ENCODE assay signal across 17 cellular contexts in the genomic region with DNA sequence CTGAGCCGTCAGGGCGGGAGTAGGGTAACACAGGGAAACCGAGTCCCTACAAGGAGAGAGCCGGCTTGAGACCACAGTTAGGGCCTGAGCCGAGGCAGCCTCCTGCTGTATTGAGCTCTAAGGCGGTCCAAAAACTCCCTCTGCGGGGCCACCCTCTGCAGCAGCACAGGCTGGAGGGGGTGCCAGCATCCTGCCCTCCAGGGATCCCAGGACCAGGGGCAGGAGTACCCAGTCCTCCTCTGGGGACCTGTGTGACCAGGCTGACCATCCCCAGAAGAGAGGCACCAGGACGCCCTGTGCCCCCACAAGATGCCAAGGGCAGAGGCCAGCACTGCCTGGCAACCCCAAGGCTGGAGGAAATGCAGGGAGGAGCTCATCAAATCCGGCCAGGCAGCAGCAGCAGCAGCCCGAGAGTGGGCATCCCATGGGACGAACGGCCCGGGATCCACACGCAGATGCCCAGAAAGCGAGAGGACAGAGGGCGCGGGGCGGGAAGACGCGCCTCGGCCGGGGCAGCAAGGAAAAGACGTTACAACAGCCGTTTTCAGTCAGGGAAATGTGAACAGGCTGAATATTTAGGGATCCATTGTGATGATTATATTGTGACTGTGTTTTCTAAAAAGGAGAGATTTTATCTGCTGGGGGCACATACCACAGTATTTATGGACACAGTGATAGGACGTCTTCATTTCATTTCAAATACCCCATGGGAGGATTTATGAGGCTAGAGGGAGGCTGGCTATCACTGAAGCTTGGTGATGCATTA. TPM values are rescaled to one million over a fixed set of nuclear protein-coding genes. Genes with fewer than 3 reads are reported as not detected.
DNase-seq lines count a peak whose midpoint lies in the region; ATAC-seq, FAIRE-seq and TF ChIP-seq lines count a peak whose summit lies in the region.
"Had no signal": no experiment of that assay in that cellular context is flagged by ENCODE, and none has a peak within 500 bp of the region (broad histone marks: within the 10 kb centered on the region; RNA-seq: fewer than 3 reads in every experiment).

No MANE protein-coding gene starts in this region.

- no peaks in the 10 kb centered on the region for H3K36me3 ChIP-seq in GM23338 (ENCODE audit: insufficient read depth)
- H3K36me3 ChIP-seq in K562 (ENCODE audit: control insufficient read depth, insufficient read depth, low read length): no peaks in the 10 kb centered on the region
- H3K36me3 ChIP-seq in kidney (ENCODE audit: control insufficient read depth in 1 of 2, insufficient read depth in 2 of 2, low read length in 2 of 2): no peaks in the 10 kb centered on the region
- H3K36me3 ChIP-seq in spleen: no peaks in the 10 kb centered on the region

- no peak for TF ChIP-seq EP300 in K562 (IDR thresholded peaks at IDR 0.05; ENCODE audit: low read length)

- H3K27me3 Mint-ChIP-seq in GM23338 (ENCODE audit: insufficient read depth, low read depth, poor library complexity): peaks cover 6% of the 10 kb centered on the region
- H3K27me3 Mint-ChIP-seq: natural killer cell treated with Interleukin-12 subunit alpha and Interleukin-12 subunit beta and Interleukin-15 and Interleukin-18, amount 100 ng/mL, for 72 hours had no signal

- H3K9me3 ChIP-seq in K562 (replicated peaks; ENCODE audit: control insufficient read depth, insufficient read depth, low read depth, low read length): no peaks in the 10 kb centered on the region
- no peaks in the 10 kb centered on the region for H3K9me3 ChIP-seq in kidney (ENCODE audit: control insufficient read depth in 1 of 2, low read length in 2 of 2)
- H3K9me3 ChIP-seq in spleen: no peaks in the 10 kb centered on the region
- H3K9me3 ChIP-seq: Caco-2 had no signal

- no peak overlapping the region for H3K4me3 Mint-ChIP-seq in GM23338
- H3K4me3 Mint-ChIP-seq: natural killer cell treated with Interleukin-12 subunit alpha and Interleukin-12 subunit beta and Interleukin-15 and Interleukin-18, amount 100 ng/mL, for 72 hours; T-helper 2 cell treated with Interferon-gamma antibody and Interleukin-4, amounts not matched to agents 5 μg/mL and 100 μg/mL, for 36 hours had no signal

- H3K4me1 Mint-ChIP-seq in GM23338: peaks cover 6% of the 10 kb centered on the region; the same call in 2 of the 3 replicates

- TF ChIP-seq POLR2A in K562 (conservative IDR thresholded peaks at IDR 0.05) (no peak), spleen (IDR thresholded peaks at IDR 0.05) (no peak)

- H3K4me2 ChIP-seq in GM23338 (no peak overlapping the region), K562 (ENCODE audit: insufficient read depth, low read length) (no peak overlapping the region)
- H3K4me2 ChIP-seq: KMS-11 had no signal

- POLR2A ChIA-PET in K562 (lab: Yijun Ruan, JAX): interaction anchor here (1.0 to 1.6 kb wide), 4 partner anchors 10 to 74 kb away, joined by 3 to 6 read pairs (median 3); no protein-coding TSS in a partner anchor

- intact Hi-C loops in K562 (cut with micrococcal nuclease): no loop called here
- intact Hi-C loops in kidney (cut with DNase I): no loop called here
- intact Hi-C loops in spleen (cut with DNase I; ENCODE audit: low total_unique reads): no loop called here

- TF ChIP-seq CTCF in GM23338 (conservative IDR thresholded peaks at IDR 0.05; ENCODE audit: low read depth in 2 of 2) (no peak), K562 (IDR thresholded peaks at IDR 0.05 in 2 of 3, conservative IDR thresholded peaks at IDR 0.05 in 1 of 3; ENCODE audit: insufficient read depth in 2 of 3, low read depth in 1 of 3, low read length in 3 of 3) (no peak), kidney (IDR thresholded peaks at IDR 0.05; ENCODE audit: borderline replicate concordance, extremely low read depth, insufficient read depth) (no peak), spleen (IDR thresholded peaks at IDR 0.05 in 8 of 11, conservative IDR thresholded peaks at IDR 0.05 in 3 of 11) (no peak)

- H3K4me3 ChIP-seq in GM23338 (no peak overlapping the region), K562 (no peak overlapping the region), kidney (ENCODE audit: low read length in 2 of 2) (no peak overlapping the region), spleen (no peak overlapping the region)

- WGBS in K562 (ENCODE audit: insufficient coverage, low coverage, missing lambda C conversion rate): 26% methylated on average over 23 of the region's 25 CpGs
- 51 to 77% (median 62%) methylated on average over 23 to 25 of the region's 25 CpGs for WGBS in spleen, 5 donors

- no peak for DNase-seq in GM23338 (ENCODE audit: low spot score)
- no peak for DNase-seq in K562 (ENCODE audit: extremely low read depth in 1 of 4, low spot score in 3 of 4)
- peak; percentile 88 for DNase-seq in kidney
- peak; percentile 87 for DNase-seq in spleen
- no peak for DNase-seq in GM03348 (ENCODE audit: low spot score)
- DNase-seq in RPMI8226: no peak
- DNase-seq: activated naive CD4-positive, alpha-beta T cell; Caco-2; NCI-H226; NK-92 treated with Interleukin-12 subunit alpha and Interleukin-12 subunit beta, amount 100 ng/mL, for 24 hours; SHP77 had no signal

- H2AFZ ChIP-seq in GM23338: no peak overlapping the region; the same call in 1 of the 2 replicates
- H2AFZ ChIP-seq in K562 (ENCODE audit: low read depth, low read length): no peak overlapping the region; the same call in 1 of the 2 replicates

- CTCF ChIA-PET in K562 (lab: Yijun Ruan, JAX; ENCODE audit: low intra/inter-chr PET ratio): no interaction called here

- peaks cover 8% of the 10 kb centered on the region; the same call in 1 of the 2 replicates for H3F3A ChIP-seq in GM23338 (replicated peaks; ENCODE audit: low read depth)

- H3K27me3 ChIP-seq in GM23338 (ENCODE audit: insufficient read depth) (no peaks in the 10 kb centered on the region), K562 (ENCODE audit: control insufficient read depth in 2 of 2, insufficient read depth in 2 of 2, low read length in 2 of 2) (peaks cover 33 to 64% of the 10 kb centered on the region in 2 experiments), spleen (replicated peaks in 1 of 7) (peaks cover 0 to 20% (median 0%) of the 10 kb centered on the region in 7 donors)

- no peaks in the 10 kb centered on the region for H3K36me3 Mint-ChIP-seq in GM23338 (ENCODE audit: low read depth)
- H3K36me3 Mint-ChIP-seq: natural killer cell treated with Interleukin-12 subunit alpha and Interleukin-12 subunit beta and Interleukin-15 and Interleukin-18, amount 100 ng/mL, for 72 hours had no signal

- H3K27ac Mint-ChIP-seq in GM23338: no peak overlapping the region
- H3K27ac Mint-ChIP-seq: natural killer cell treated with Interleukin-12 subunit alpha and Interleukin-12 subunit beta and Interleukin-15 and Interleukin-18, amount 100 ng/mL, for 72 hours; T-helper 2 cell treated with Interferon-gamma antibody and Interleukin-4, amounts not matched to agents 5 μg/mL and 100 μg/mL, for 36 hours had no signal

- no peaks in the 10 kb centered on the region for H4K20me1 ChIP-seq in GM23338 (replicated peaks; ENCODE audit: insufficient read depth)
- 0 out of 2 replicates have a peak, but pooled peaks cover 3% of the 10 kb centered on the region for H4K20me1 ChIP-seq in K562 (replicated peaks; ENCODE audit: control insufficient read depth, insufficient read depth, low read length)

- FAIRE-seq in K562 (lab: Jason Lieb, UNC): no peak
- no peak for FAIRE-seq in kidney (lab: Jason Lieb, UNC)

- no peaks in the 10 kb centered on the region for H3K4me1 ChIP-seq in GM23338 (ENCODE audit: insufficient read depth)
- H3K4me1 ChIP-seq in K562 (replicated peaks in 1 of 2; ENCODE audit: control insufficient read depth in 2 of 2, insufficient read depth in 2 of 2, low read length in 2 of 2): peaks cover 0 to 49% of the 10 kb centered on the region in 2 experiments; a peak in 3 of 5 replicates
- peaks cover 0 to 20% of the 10 kb centered on the region in 2 donors for H3K4me1 ChIP-seq in kidney (ENCODE audit: control insufficient read depth in 1 of 2, insufficient read depth in 1 of 2, low read depth in 1 of 2, low read length in 2 of 2)
- peaks cover 13 to 52% (median 39%) of the 10 kb centered on the region in 6 donors for H3K4me1 ChIP-seq in spleen
- H3K4me1 ChIP-seq: Caco-2 had no signal

- H3K27ac ChIP-seq in GM23338 (ENCODE audit: low read depth): no peak overlapping the region
- no peak overlapping the region for H3K27ac ChIP-seq in K562 (ENCODE audit: extremely low read depth, low read depth, low read length)
- peak overlapping the region; percentile 62 to 67 for H3K27ac ChIP-seq in kidney (ENCODE audit: low read depth in 2 of 2, low read length in 2 of 2)
- peak overlapping the region; percentile 61 to 84 (median 78) for H3K27ac ChIP-seq in spleen
- H3K27ac ChIP-seq: HL-60, KMS-11 had no signal

- peak overlapping the region in 1 of 2 experiments; percentile 36; a peak in 1 of 4 replicates for H3K9ac ChIP-seq in K562 (ENCODE audit: insufficient read depth in 1 of 2, low read depth in 2 of 2, low read length in 2 of 2)
- no peak overlapping the region for H3K9ac ChIP-seq in kidney (ENCODE audit: low read length in 2 of 2)
- H3K9ac ChIP-seq: KMS-11 had no signal

- no peaks in the 10 kb centered on the region for H3K9me3 Mint-ChIP-seq in GM23338
- H3K9me3 Mint-ChIP-seq: natural killer cell treated with Interleukin-12 subunit alpha and Interleukin-12 subunit beta and Interleukin-15 and Interleukin-18, amount 100 ng/mL, for 72 hours; T-helper 2 cell treated with Interferon-gamma antibody and Interleukin-4, amounts not matched to agents 5 μg/mL and 100 μg/mL, for 36 hours had no signal

- in situ Hi-C loops in K562 (cut with MboI): no loop called here

- TF ChIP-seq RAD21 in K562 (CRISPR knock-in tag; conservative IDR thresholded peaks at IDR 0.05 in 1 of 2, IDR thresholded peaks at IDR 0.05 in 1 of 2): no peak

- H3K9me1 ChIP-seq in K562 (ENCODE audit: control insufficient read depth, insufficient read depth, low read length): no peaks in the 10 kb centered on the region

- H3K9me2 ChIP-seq in GM23338 (ENCODE audit: insufficient read depth): no peaks in the 10 kb centered on the region

- no TSS peak for BruUV-seq in K562 (replicated peaks; lab: Mats Ljungman, UMichigan)

- H3K79me2 ChIP-seq in GM23338 (replicated peaks; ENCODE audit: insufficient read depth) (no peaks in the 10 kb centered on the region), K562 (ENCODE audit: control insufficient read depth, insufficient read depth, low read length) (no peaks in the 10 kb centered on the region)

- ATAC-seq in GM23338 (peak; percentile 30), K562 (no peak), GM21515 (IDR thresholded peaks at IDR 0.05; ENCODE audit: unreplicated experiment) (no peak), HG02759 (IDR thresholded peaks at IDR 0.05; ENCODE audit: unreplicated experiment) (no peak)

RNA-seq across cellular contexts. Expression of a gene that starts 57.1 kb away (rescaled TPM):
- total RNA-seq in GM23338 (2014; rRNA removed; shearing (Covaris generic)): 287 and 430 TPM in 2 replicates
- polyA plus RNA-seq in GM23338 (2016; fragmentation: Nextera tagmentation; extraction: Ambion mirVana) (38.4 and 45.1 TPM in 2 replicates), K562 (2011; rRNA removed) (4.9 and 16.8 TPM in 2 replicates), K562 (2014; fragmentation: Illumina TruSeq; extraction: Trizol) (2.0 and 5.5 TPM in 2 replicates), K562 (2014; fragmentation: Nextera tagmentation; extraction: Ambion mirVana) (under 1 TPM; 0.14 to 0.25 TPM), K562 (2014; rRNA removed) (7.8 and 11.8 TPM in 2 replicates), kidney (ENCODE audit: insufficient read depth, low read depth, low replicate concordance) (150 TPM), spleen (10 to 100 TPM; 35.0 to 66.9 (median 60.0) TPM)
- 18.2 and 47.1 TPM in 2 replicates for total RNA-seq in K562 (2011; cell fraction: chromatin; rRNA removed; ENCODE audit: low replicate concordance)
- total RNA-seq in K562 (2011; cell fraction: nucleolus; rRNA removed): 42.8 and 53.0 TPM in 2 replicates
- 26.1 and 28.1 TPM in 2 replicates for total RNA-seq in K562 (2011; cell fraction: nucleoplasm; rRNA removed)
- total RNA-seq in K562 (2014; rRNA removed) (12.0 and 16.1 TPM in 2 replicates), K562 (2014; rRNA removed; fragmentation: Illumina TruSeq; extraction: Trizol) (0.54 and 1.1 TPM in 2 replicates), K562 (2015; rRNA removed; fragmentation: Illumina TruSeq; extraction: Trizol) (1.6 and 2.3 TPM in 2 replicates), K562 (2021) (16.1 and 16.4 TPM in 2 replicates), kidney (316 TPM), spleen (100 to 1,000 TPM in 3 of 7 donors, 10 to 100 TPM in 4; 71.8 to 208 (median 99.6) TPM)
- 23.2 and 39.2 TPM in 2 replicates for polyA plus RNA-seq in K562 (2011; cell fraction: cytosol; rRNA removed)
- polyA plus RNA-seq in K562 (2011; cell fraction: nucleus; rRNA removed): 67.4 and 83.8 TPM in 2 replicates
- 6.2 and 11.5 TPM in 2 replicates for polyA plus RNA-seq in K562 (2012)
- 2.9 and 3.3 TPM in 2 replicates for polyA minus RNA-seq in K562 (2011; rRNA and poly(A)+ RNA removed)
- 11.5 and 49.2 TPM in 2 replicates for polyA minus RNA-seq in K562 (2011; cell fraction: cytosol; rRNA and poly(A)+ RNA removed)
- polyA minus RNA-seq in K562 (2011; cell fraction: nucleus; rRNA and poly(A)+ RNA removed): 11.6 and 22.0 TPM in 2 replicates

Comparison
In these comparisons a context has a peak if more than half of its experiments do, and no peak if none do; other contexts are left out.
1. DNase-seq: peak in kidney (single experiment) and spleen (single experiment); none in GM23338 (single experiment), K562 (0 of 4), GM03348 (single experiment) and RPMI8226 (single experiment).
2. H3K27ac ChIP-seq: peak in kidney (2 of 2) and spleen (8 of 8); none in GM23338 (single experiment) and K562 (single experiment).